12 cellular contexts compared by ENCODE assay signal in genomic region chr17:37219876-37220608, GRCh38.
A peak's percentile ranks its signal among the peaks of the same experiment; 100 is the strongest.
DNase-seq lines count a peak whose midpoint lies in the region; ATAC-seq and TF ChIP-seq lines count a peak whose summit lies in the region.
"Had no signal": no experiment of that assay in that cellular context is flagged by ENCODE, and none has a peak within 500 bp of the region (broad histone marks: within the 10 kb centered on the region; RNA-seq: fewer than 3 reads in every experiment).

No MANE protein-coding gene starts in this region.

- H2AFZ ChIP-seq in neuronal stem cell (ENCODE audit: low read length), result no peak overlapping the region

- H2BK15ac ChIP-seq in neuronal stem cell (ENCODE audit: low read length), result no peak overlapping the region

- H4K91ac ChIP-seq in neuronal stem cell (ENCODE audit: low read depth, low read length, poor library complexity), result no peak overlapping the region

- no peak overlapping the region for H2BK120ac ChIP-seq in neuronal stem cell (ENCODE audit: low read depth, low read length)

- H2BK5ac ChIP-seq in neuronal stem cell (ENCODE audit: low read length), result no peak overlapping the region

- H3K27me3 Mint-ChIP-seq in HFFc6 (ENCODE audit: insufficient read depth) (no peaks in the 10 kb centered on the region), Caco-2 (ENCODE audit: insufficient read depth, unreplicated experiment) (no peaks in the 10 kb centered on the region)
- H3K27me3 Mint-ChIP-seq: natural killer cell treated with Interleukin-12 subunit alpha and Interleukin-12 subunit beta and Interleukin-15 and Interleukin-18, amount 100 ng/mL, for 72 hours had no signal

- H3K9ac ChIP-seq in adipocyte (ENCODE audit: low read length) (no peak overlapping the region), iPS-15b (ENCODE audit: low read depth, low read length) (peak overlapping the region; percentile 18), neuronal stem cell (ENCODE audit: low read depth, low read length, poor library complexity) (no peak overlapping the region)

- H3K36me3 ChIP-seq in adipocyte (ENCODE audit: control insufficient read depth, insufficient read depth, low read length, severe bottlenecking) (peaks cover 91% of the 10 kb centered on the region), iPS-15b (ENCODE audit: control insufficient read depth, insufficient read depth, low read length) (no peaks in the 10 kb centered on the region), neuronal stem cell (replicated peaks in 1 of 2; ENCODE audit: control insufficient read depth in 2 of 2, insufficient read depth in 2 of 2, low read length in 2 of 2) (peaks cover 2 to 93% of the 10 kb centered on the region in 2 donors), Caco-2 (ENCODE audit: control insufficient read depth, insufficient read depth, low read length) (peaks cover 2% of the 10 kb centered on the region; the same call in 1 of the 2 replicates)

- no peak overlapping the region for H3K18ac ChIP-seq in neuronal stem cell (ENCODE audit: low read length)

- H3K4me1 ChIP-seq in adipocyte (ENCODE audit: control insufficient read depth, insufficient read depth, low read length), result peaks cover 9% of the 10 kb centered on the region
- peaks cover 16% of the 10 kb centered on the region for H3K4me1 ChIP-seq in iPS-15b (ENCODE audit: control insufficient read depth, insufficient read depth, low read length)
- peaks cover 6 to 9% of the 10 kb centered on the region in 2 donors for H3K4me1 ChIP-seq in neuronal stem cell (ENCODE audit: control insufficient read depth in 2 of 2, insufficient read depth in 1 of 2, low read depth in 1 of 2, low read length in 2 of 2)
- no peaks in the 10 kb centered on the region for H3K4me1 ChIP-seq in Caco-2
- H3K4me1 ChIP-seq: esophagus muscularis mucosa had no signal

- H3K9me3 ChIP-seq in adipocyte (ENCODE audit: control insufficient read depth, low read length) (no peaks in the 10 kb centered on the region), iPS-15b (ENCODE audit: control insufficient read depth, insufficient read depth, low read length) (no peaks in the 10 kb centered on the region), neuronal stem cell (replicated peaks in 1 of 2; ENCODE audit: control insufficient read depth in 2 of 2, insufficient read depth in 1 of 2, low read depth in 1 of 2, low read length in 2 of 2) (no peaks in the 10 kb centered on the region), Caco-2 (no peaks in the 10 kb centered on the region)
- H3K9me3 ChIP-seq: esophagus muscularis mucosa had no signal

- H3K23ac ChIP-seq in neuronal stem cell (ENCODE audit: low read depth, low read length, poor library complexity), result no peak overlapping the region

- H3K27me3 ChIP-seq in adipocyte (replicated peaks; ENCODE audit: control insufficient read depth, insufficient read depth, low read length) (no peaks in the 10 kb centered on the region), iPS-15b (ENCODE audit: control insufficient read depth, insufficient read depth, low read length) (no peaks in the 10 kb centered on the region), neuronal stem cell (ENCODE audit: control insufficient read depth in 3 of 3, insufficient read depth in 3 of 3, low read depth in 1 of 3, low read length in 3 of 3) (peaks cover 0 to 10% (median 0%) of the 10 kb centered on the region in 3 experiments), Caco-2 (replicated peaks; ENCODE audit: control insufficient read depth, insufficient read depth, low read length) (no peaks in the 10 kb centered on the region)
- H3K27me3 ChIP-seq: esophagus muscularis mucosa had no signal

- no peak overlapping the region; the same call in 1 of the 2 replicates for H3K4me3 Mint-ChIP-seq in HFFc6
- no peak overlapping the region for H3K4me3 Mint-ChIP-seq in Caco-2 (ENCODE audit: unreplicated experiment)
- H3K4me3 Mint-ChIP-seq: activated T-helper 1 cell treated with anti-CD3 and anti-CD28 coated beads, Interleukin-12 subunit alpha, Interleukin-12 subunit beta, Interleukin-2, Interleukin-4 antibody, amounts not matched to agents 30 ng/mL and 10 ng/mL and 1 ng/mL, durations not matched to agents 14 hours and 24 hours and 36 hours; CD8-positive, alpha-beta T cell; natural killer cell treated with Interleukin-12 subunit alpha and Interleukin-12 subunit beta and Interleukin-15 and Interleukin-18, amount 100 ng/mL, for 72 hours had no signal

- no peak overlapping the region for H3K14ac ChIP-seq in neuronal stem cell (ENCODE audit: low read length)

- ATAC-seq in GM18909 (IDR thresholded peaks at IDR 0.05; ENCODE audit: poor library complexity, unreplicated experiment), result no peak
- ATAC-seq: CD8-positive, alpha-beta T cell; natural killer cell treated with Interleukin-12 subunit alpha and Interleukin-12 subunit beta and Interleukin-15 and Interleukin-18, amount 100 ng/mL, for 72 hours had no signal

- CTCF ChIA-PET in Caco-2 (lab: Charles Lee), result no interaction called here

- H3K27ac ChIP-seq in neuronal stem cell (replicated peaks; ENCODE audit: low read length), result peak overlapping the region; percentile 21
- H3K27ac ChIP-seq: esophagus muscularis mucosa had no signal

- no peak overlapping the region for H3K4me2 ChIP-seq in neuronal stem cell (ENCODE audit: insufficient read depth, low read length, poor library complexity, severe bottlenecking)

- no peak for TF ChIP-seq CTCF in HFFc6 (IDR thresholded peaks at IDR 0.05)
- no peak for TF ChIP-seq CTCF in Caco-2 (IDR thresholded peaks at IDR 0.05; ENCODE audit: insufficient read depth in 1 of 2, low read depth in 1 of 2, low read length in 1 of 2, severe bottlenecking in 1 of 2, unreplicated experiment in 1 of 2)

- H3K36me3 Mint-ChIP-seq in HFFc6 (ENCODE audit: low read depth) (no peaks in the 10 kb centered on the region), Caco-2 (ENCODE audit: insufficient read depth, unreplicated experiment) (peaks cover 72% of the 10 kb centered on the region)

- intact Hi-C loops in Caco-2 (cut with micrococcal nuclease; ENCODE audit: unreplicated experiment), result no loop called here

- H2AK5ac ChIP-seq in neuronal stem cell (ENCODE audit: low read depth, low read length), result no peak overlapping the region

- H3K9me3 Mint-ChIP-seq in HFFc6, result no peaks in the 10 kb centered on the region
- no peaks in the 10 kb centered on the region for H3K9me3 Mint-ChIP-seq in Caco-2 (ENCODE audit: unreplicated experiment)
- H3K9me3 Mint-ChIP-seq: activated T-helper 1 cell treated with anti-CD3 and anti-CD28 coated beads, Interleukin-12 subunit alpha, Interleukin-12 subunit beta, Interleukin-2, Interleukin-4 antibody, amounts not matched to agents 30 ng/mL and 10 ng/mL and 1 ng/mL, durations not matched to agents 14 hours and 24 hours and 36 hours; CD8-positive, alpha-beta T cell; natural killer cell treated with Interleukin-12 subunit alpha and Interleukin-12 subunit beta and Interleukin-15 and Interleukin-18, amount 100 ng/mL, for 72 hours had no signal

- H2BK12ac ChIP-seq in neuronal stem cell (ENCODE audit: low read length), result no peak overlapping the region

- H3K4ac ChIP-seq in neuronal stem cell (ENCODE audit: low read length), result no peak overlapping the region

- no CpG with 5 or more reads among the region's 5 CpGs for WGBS in neuronal stem cell (ENCODE audit: extremely low coverage in 2 of 2, insufficient read length in 2 of 2, insufficient replicate concordance in 1 of 2), 2 donors

- no peaks in the 10 kb centered on the region for H3K79me1 ChIP-seq in neuronal stem cell (ENCODE audit: low read depth, low read length)

- H3K4me3 ChIP-seq in adipocyte (ENCODE audit: low read length) (no peak overlapping the region), iPS-15b (ENCODE audit: low read depth, low read length) (no peak overlapping the region), neuronal stem cell (ENCODE audit: low read length in 2 of 2) (no peak overlapping the region), Caco-2 (ENCODE audit: low read depth, low read length) (no peak overlapping the region)
- H3K4me3 ChIP-seq: esophagus muscularis mucosa had no signal

- BruUV-seq in Caco-2 (replicated peaks; lab: Mats Ljungman, UMichigan), result no TSS peak

- H4K8ac ChIP-seq in neuronal stem cell (ENCODE audit: low read depth, low read length), result no peak overlapping the region

- H3K4me1 Mint-ChIP-seq in HFFc6 (ENCODE audit: low read depth) (peaks cover 14% of the 10 kb centered on the region), Caco-2 (ENCODE audit: low read depth, unreplicated experiment) (peaks cover 5% of the 10 kb centered on the region)

- DNase-seq in HFFc6, result no peak
- peak; percentile 45 for DNase-seq in adipocyte (ENCODE audit: low read depth)
- peak; percentile 9 for DNase-seq in neuronal stem cell (ENCODE audit: low spot score)
- no peak for DNase-seq in cerebellum (ENCODE audit: low spot score)
- no peak for DNase-seq in Caco-2
- DNase-seq: RPMI8226 had no signal

- POLR2A ChIA-PET in Caco-2 (lab: Charles Lee), result no interaction called here

- H3K27ac Mint-ChIP-seq in HFFc6 (peak overlapping the region; percentile 60), Caco-2 (ENCODE audit: unreplicated experiment) (no peak overlapping the region)
- H3K27ac Mint-ChIP-seq: activated T-helper 1 cell treated with anti-CD3 and anti-CD28 coated beads, Interleukin-12 subunit alpha, Interleukin-12 subunit beta, Interleukin-2, Interleukin-4 antibody, amounts not matched to agents 30 ng/mL and 10 ng/mL and 1 ng/mL, durations not matched to agents 14 hours and 24 hours and 36 hours; CD8-positive, alpha-beta T cell; natural killer cell treated with Interleukin-12 subunit alpha and Interleukin-12 subunit beta and Interleukin-15 and Interleukin-18, amount 100 ng/mL, for 72 hours had no signal

Comparison
In these comparisons a context has a peak if more than half of its experiments do, and no peak if none do; other contexts are left out.
1. DNase-seq: peak in adipocyte (single experiment) and neuronal stem cell (single experiment); none in HFFc6 (single experiment), cerebellum (single experiment) and Caco-2 (0 of 2).